In the genomic region with DNA sequence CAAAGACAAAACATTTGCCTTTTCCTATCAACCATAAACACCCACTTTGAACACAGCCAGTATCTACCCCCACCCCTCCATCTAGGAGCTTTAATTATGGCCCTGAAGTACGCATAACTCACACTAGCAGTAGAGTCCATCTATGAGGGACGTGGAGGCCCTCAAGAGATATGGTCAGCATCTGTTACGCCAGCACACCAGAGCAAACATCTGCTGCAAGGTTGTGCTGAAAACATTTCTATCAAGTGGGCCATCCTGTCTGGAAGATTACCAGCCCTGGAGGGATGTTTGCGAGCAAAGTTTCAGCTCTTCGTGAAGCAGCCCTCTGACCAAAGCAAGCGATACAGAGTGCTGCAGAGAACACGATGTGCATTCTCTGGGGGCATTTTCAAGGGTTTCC, we compare ENCODE assay signal across 1 cellular context.
TF ChIP-seq lines count a peak whose summit lies in the region.

No MANE protein-coding gene starts in this region.

TF ChIP-seq in IMR-90, 13 proteins besides CTCF, POLR2A, EP300 and RAD21:
- TF ChIP-seq, protein P1, sequence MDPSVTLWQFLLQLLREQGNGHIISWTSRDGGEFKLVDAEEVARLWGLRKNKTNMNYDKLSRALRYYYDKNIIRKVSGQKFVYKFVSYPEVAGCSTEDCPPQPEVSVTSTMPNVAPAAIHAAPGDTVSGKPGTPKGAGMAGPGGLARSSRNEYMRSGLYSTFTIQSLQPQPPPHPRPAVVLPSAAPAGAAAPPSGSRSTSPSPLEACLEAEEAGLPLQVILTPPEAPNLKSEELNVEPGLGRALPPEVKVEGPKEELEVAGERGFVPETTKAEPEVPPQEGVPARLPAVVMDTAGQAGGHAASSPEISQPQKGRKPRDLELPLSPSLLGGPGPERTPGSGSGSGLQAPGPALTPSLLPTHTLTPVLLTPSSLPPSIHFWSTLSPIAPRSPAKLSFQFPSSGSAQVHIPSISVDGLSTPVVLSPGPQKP (IDR thresholded peaks at IDR 0.05; ENCODE audit: borderline replicate concordance, low read depth, low read length): no peak
- TF ChIP-seq BHLHE40 (IDR thresholded peaks at IDR 0.05; ENCODE audit: low read depth, low read length) (no peak), RCOR1 (IDR thresholded peaks at IDR 0.05; ENCODE audit: insufficient replicate concordance, low read length) (no peak), RFX5 (IDR thresholded peaks at IDR 0.05; ENCODE audit: low read depth, low read length) (no peak), NFE2L2 (IDR thresholded peaks at IDR 0.05; ENCODE audit: low read depth, low read length) (no peak), CEBPB (IDR thresholded peaks at IDR 0.05; ENCODE audit: low read depth, low read length) (no peak), MXI1 (IDR thresholded peaks at IDR 0.05; ENCODE audit: borderline replicate concordance, low read depth, low read length) (no peak), MAFK (IDR thresholded peaks at IDR 0.05; ENCODE audit: low read depth, low read length) (no peak), MAZ (IDR thresholded peaks at IDR 0.05; ENCODE audit: borderline replicate concordance, low read depth, low read length) (no peak), SMC3 (IDR thresholded peaks at IDR 0.05; ENCODE audit: low read depth, low read length) (no peak), CHD1 (IDR thresholded peaks at IDR 0.05; ENCODE audit: low read depth, low read length) (no peak), FOS (IDR thresholded peaks at IDR 0.05; ENCODE audit: low read depth, low read length) (no peak)
- TF ChIP-seq, protein P2, sequence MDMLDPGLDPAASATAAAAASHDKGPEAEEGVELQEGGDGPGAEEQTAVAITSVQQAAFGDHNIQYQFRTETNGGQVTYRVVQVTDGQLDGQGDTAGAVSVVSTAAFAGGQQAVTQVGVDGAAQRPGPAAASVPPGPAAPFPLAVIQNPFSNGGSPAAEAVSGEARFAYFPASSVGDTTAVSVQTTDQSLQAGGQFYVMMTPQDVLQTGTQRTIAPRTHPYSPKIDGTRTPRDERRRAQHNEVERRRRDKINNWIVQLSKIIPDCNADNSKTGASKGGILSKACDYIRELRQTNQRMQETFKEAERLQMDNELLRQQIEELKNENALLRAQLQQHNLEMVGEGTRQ (IDR thresholded peaks at IDR 0.05; ENCODE audit: low read depth, low read length): no peak
